ENCODE assay signal across 23 cellular contexts in the genomic region with DNA sequence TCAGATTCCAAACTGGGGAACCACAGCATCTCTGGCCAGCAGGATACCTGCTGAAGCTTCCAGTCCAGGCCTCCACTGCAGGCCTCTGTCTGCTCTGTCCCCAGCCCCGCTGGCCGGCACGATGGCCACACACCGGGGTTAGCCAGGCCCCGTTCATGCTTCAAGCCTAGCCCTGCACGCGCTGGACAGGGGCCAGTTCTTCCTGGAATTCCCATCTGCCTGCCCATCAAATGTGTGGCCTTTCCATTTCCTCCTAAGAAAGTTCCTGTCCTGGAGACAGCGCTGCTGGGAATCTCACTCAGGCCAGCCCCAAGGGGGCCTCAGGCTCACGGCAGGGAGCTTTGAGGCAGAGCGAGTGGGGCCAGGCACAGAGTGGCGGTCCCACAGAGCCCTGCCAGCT. TPM values are rescaled to one million over a fixed set of nuclear protein-coding genes. Genes with fewer than 3 reads are reported as not detected.
DNase-seq lines count a peak whose midpoint lies in the region; ATAC-seq, FAIRE-seq and TF ChIP-seq lines count a peak whose summit lies in the region.
"Had no signal": no experiment of that assay in that cellular context is flagged by ENCODE, and none has a peak within 500 bp of the region (broad histone marks: within the 10 kb centered on the region; RNA-seq: fewer than 3 reads in every experiment).

No MANE protein-coding gene starts in this region.

- intact Hi-C loops in Right ventricle myocardium inferior (cut with DNase I) (no loop called here), HepG2 (cut with micrococcal nuclease; ENCODE audit: unreplicated experiment) (no loop called here)

- H3K36me3 ChIP-seq in right atrium auricular region (no peaks in the 10 kb centered on the region), HepG2 (replicated peaks in 1 of 2; ENCODE audit: control insufficient read depth in 1 of 2, insufficient read depth in 2 of 2, low read length in 2 of 2) (no peaks in the 10 kb centered on the region), HAP-1 (replicated peaks) (no peaks in the 10 kb centered on the region)

- H3K4me3 ChIP-seq in right atrium auricular region: no peak overlapping the region
- H3K4me3 ChIP-seq in HepG2 (replicated peaks in 1 of 3; ENCODE audit: insufficient read depth in 1 of 3, low read depth in 2 of 3, low read length in 3 of 3): no peak overlapping the region
- H3K4me3 ChIP-seq in HAP-1: no peak overlapping the region
- H3K4me3 ChIP-seq: left lung, PC-9 had no signal

- H3K27ac ChIP-seq in right atrium auricular region (no peak overlapping the region), HepG2 (ENCODE audit: extremely low read length, insufficient read depth, low read length) (no peak overlapping the region)
- H3K27ac ChIP-seq: left lung, PC-9 had no signal

- H3K9me3 ChIP-seq in right atrium auricular region: no peaks in the 10 kb centered on the region
- H3K9me3 ChIP-seq in HepG2 (ENCODE audit: low read length): no peaks in the 10 kb centered on the region
- H3K9me3 ChIP-seq in HAP-1: no peaks in the 10 kb centered on the region
- H3K9me3 ChIP-seq: left lung had no signal

- H3K4me2 ChIP-seq in HepG2 (ENCODE audit: low read depth, low read length): no peak overlapping the region; the same call in 1 of the 2 replicates
- H3K4me2 ChIP-seq: PC-9 had no signal

- BruUV-seq in HepG2 (replicated peaks; lab: Mats Ljungman, UMichigan): no TSS peak

- CTCF ChIA-PET in HepG2 (lab: Yijun Ruan, JAX; ENCODE audit: low intra/inter-chr PET ratio, low total read pairs): no interaction called here

- H2AFZ ChIP-seq in HepG2 (ENCODE audit: low read length): no peak overlapping the region
- H2AFZ ChIP-seq: PC-9 had no signal

- H3K4me1 ChIP-seq in right atrium auricular region (peaks cover 0 to 17% of the 10 kb centered on the region in 2 donors), HepG2 (ENCODE audit: insufficient read depth, low read length) (peaks cover 28% of the 10 kb centered on the region), HAP-1 (no peaks in the 10 kb centered on the region)

- ATAC-seq in Right ventricle myocardium inferior (no peak), HepG2 (peak; percentile 37), GM18907 (IDR thresholded peaks at IDR 0.05; ENCODE audit: unreplicated experiment) (no peak)
- ATAC-seq: left lung had no signal

- TF ChIP-seq RAD21 in HepG2 (CRISPR knock-in tag; IDR thresholded peaks at IDR 0.05): no peak

- WGBS in HepG2 (ENCODE audit: low lambda C conversion rate): no CpG with 5 or more reads among the region's 11 CpGs

- DNase-seq in Right ventricle myocardium inferior (ENCODE audit: missing footprints) (peak; percentile 60), right atrium auricular region (ENCODE audit: low spot score) (no peak), astrocyte of the hippocampus (ENCODE audit: low read depth, low spot score) (peak; percentile 29), HepG2 (ENCODE audit: low spot score) (no peak), HAP-1 (ENCODE audit: low spot score in 2 of 2) (no peak)
- no peak for DNase-seq in central memory CD4-positive, alpha-beta T cell
- DNase-seq in stimulated activated naive CD4-positive, alpha-beta T cell (lab: John Stamatoyannopoulos, UW): no peak
- DNase-seq: 8988T; activated CD4-positive, alpha-beta T cell treated with anti-CD3 and anti-CD28 coated beads, Interleukin-2, amount 10 ng/mL, durations not matched to agents 7 days and 5 days; activated naive CD4-positive, alpha-beta T cell; erythroblast; GF-D8; Kasumi-1; NCI-H1105 treated with DMSO at 0.1 percent for 48 hours; NCI-H526 treated with DMSO at 0.1 percent for 48 hours; PC-9; stimulated activated CD4-positive, alpha-beta T cell treated with anti-CD3 and anti-CD28 coated beads, Interleukin-4, amount 100 ng/mL, for 1 hour; SW 1271 had no signal

- TF ChIP-seq EP300 in HepG2 (IDR thresholded peaks at IDR 0.05; ENCODE audit: low read depth in 2 of 2, low read length in 2 of 2): no peak
- TF ChIP-seq EP300 in HepG2 (CRISPR knock-in tag; IDR thresholded peaks at IDR 0.05; ENCODE audit: borderline replicate concordance): no peak

- in situ Hi-C loops in HepG2 (cut with HindIII; ENCODE audit: extremely low pct_ligation_motif_present, low pct_unique_long_range_greater_than_20kb): no loop called here
- in situ Hi-C loops in HAP-1 (cut with MboI; ENCODE audit: low sequenced_read_pairs): no loop called here

- H3K27me3 ChIP-seq in right atrium auricular region (peaks cover 0 to 3% of the 10 kb centered on the region in 2 donors), HepG2 (ENCODE audit: control insufficient read depth in 1 of 2, insufficient read depth in 2 of 2, low read length in 2 of 2) (peaks cover 0 to 5% of the 10 kb centered on the region in 2 experiments; a peak in 1 of 5 replicates), HAP-1 (ENCODE audit: low read depth) (no peaks in the 10 kb centered on the region)

- TF ChIP-seq CTCF in right atrium auricular region (IDR thresholded peaks at IDR 0.05) (no peak), HepG2 (CRISPR knock-in tag; IDR thresholded peaks at IDR 0.05) (peak; percentile 19; the same call in 1 of the 2 replicates)

- POLR2A ChIA-PET in HepG2 (lab: Yijun Ruan, JAX): no interaction called here

- FAIRE-seq in HepG2 (lab: Jason Lieb, UNC): no peak
- FAIRE-seq: astrocyte had no signal

- H3K79me2 ChIP-seq in HepG2 (ENCODE audit: insufficient read depth, low read length): no peaks in the 10 kb centered on the region

- no peaks in the 10 kb centered on the region for H4K20me1 ChIP-seq in HepG2 (ENCODE audit: insufficient read depth, low read length)

- no peak for TF ChIP-seq POLR2A in HepG2 (IDR thresholded peaks at IDR 0.05; ENCODE audit: insufficient read depth in 1 of 2, low read depth in 2 of 2, low read length in 2 of 2)

- H3K9ac ChIP-seq in HepG2 (ENCODE audit: insufficient read depth, low read depth, low read length): no peak overlapping the region

RNA-seq across cellular contexts. Expression of a gene that starts 18.0 kb away (rescaled TPM):
- total RNA-seq in Right ventricle myocardium inferior: 1.2 TPM
- 1 to 10 TPM; 1.3 to 2.6 TPM for total RNA-seq in right atrium auricular region
- total RNA-seq in HepG2 (2016; rRNA removed; fragmentation: Illumina TruSeq; extraction: Trizol): 0.14 and 0.46 TPM in 2 replicates
- total RNA-seq in HepG2 (2016; cell fraction: cytosol; rRNA removed; fragmentation: Illumina TruSeq; extraction: Trizol; ENCODE audit: low read depth): 0.26 and 0.51 TPM in 2 replicates
- total RNA-seq in HepG2 (2016; cell fraction: insoluble cytoplasmic fraction; rRNA removed; fragmentation: Illumina TruSeq; extraction: Trizol): 0.45 and 0.63 TPM in 2 replicates
- total RNA-seq in HepG2 (2016; cell fraction: membrane; rRNA removed; fragmentation: Illumina TruSeq; extraction: Trizol): 0.46 and 0.55 TPM in 2 replicates
- total RNA-seq in HepG2 (2016; cell fraction: nucleus; rRNA removed; fragmentation: Illumina TruSeq; extraction: Trizol): not detected in 2 replicates
- polyA plus RNA-seq in HepG2 (2011; rRNA removed): 1.3 and 1.7 TPM in 2 replicates
- polyA plus RNA-seq in HepG2 (2011; cell fraction: cytosol; rRNA removed): 1.7 and 2.3 TPM in 2 replicates
- polyA plus RNA-seq in HepG2 (2011; cell fraction: nucleus; rRNA removed): 4.6 and 5.0 TPM in 2 replicates
- 1.0 and 1.2 TPM in 2 replicates for polyA plus RNA-seq in HepG2 (2012)
- 0.41 and 0.54 TPM in 2 replicates for polyA plus RNA-seq in HepG2 (2016; cell fraction: cytosol; fragmentation: Illumina TruSeq; extraction: Trizol; ENCODE audit: low read depth)
- polyA plus RNA-seq in HepG2 (2016; cell fraction: insoluble cytoplasmic fraction; fragmentation: Illumina TruSeq; extraction: Trizol; ENCODE audit: low read depth): 0.63 and 0.64 TPM in 2 replicates
- polyA plus RNA-seq in HepG2 (2016; cell fraction: membrane; fragmentation: Illumina TruSeq; extraction: Trizol; ENCODE audit: low read depth): 0.58 and 0.90 TPM in 2 replicates
- polyA plus RNA-seq in HepG2 (2016; cell fraction: nucleus; fragmentation: Illumina TruSeq; extraction: Trizol; ENCODE audit: insufficient read depth, low read depth): 0.46 and 1.1 TPM in 2 replicates
- polyA minus RNA-seq in HepG2 (2011; rRNA and poly(A)+ RNA removed; ENCODE audit: low replicate concordance): 1.5 and 3.3 TPM in 2 replicates
- 1.3 and 2.5 TPM in 2 replicates for polyA minus RNA-seq in HepG2 (2011; cell fraction: cytosol; rRNA and poly(A)+ RNA removed)
- polyA minus RNA-seq in HepG2 (2011; cell fraction: nucleus; rRNA and poly(A)+ RNA removed): 0.90 and 1.6 TPM in 2 replicates

RNA-seq across cellular contexts. Expression of a gene that starts 51.6 kb away (rescaled TPM):
- total RNA-seq in Right ventricle myocardium inferior (not detected), right atrium auricular region (not detected), HepG2 (2016; rRNA removed; fragmentation: Illumina TruSeq; extraction: Trizol) (0.07 TPM in 1 of 2 replicates, not detected in the other)
- 0.20 TPM in 1 of 2 replicates, not detected in the other for total RNA-seq in HepG2 (2016; cell fraction: cytosol; rRNA removed; fragmentation: Illumina TruSeq; extraction: Trizol; ENCODE audit: low read depth)
- not detected in 2 replicates for total RNA-seq in HepG2 (2016; cell fraction: insoluble cytoplasmic fraction; rRNA removed; fragmentation: Illumina TruSeq; extraction: Trizol)
- total RNA-seq in HepG2 (2016; cell fraction: membrane; rRNA removed; fragmentation: Illumina TruSeq; extraction: Trizol): 0.19 TPM in 1 of 2 replicates, not detected in the other
- total RNA-seq in HepG2 (2016; cell fraction: nucleus; rRNA removed; fragmentation: Illumina TruSeq; extraction: Trizol): not detected in 2 replicates
- not detected in 2 replicates for polyA plus RNA-seq in HepG2 (2011; rRNA removed)
- polyA plus RNA-seq in HepG2 (2011; cell fraction: cytosol; rRNA removed): not detected in 2 replicates
- not detected in 2 replicates for polyA plus RNA-seq in HepG2 (2011; cell fraction: nucleus; rRNA removed)
- 0.48 and 0.79 TPM in 2 replicates for polyA plus RNA-seq in HepG2 (2012)
- not detected in 2 replicates for polyA plus RNA-seq in HepG2 (2016; cell fraction: cytosol; fragmentation: Illumina TruSeq; extraction: Trizol; ENCODE audit: low read depth)
- not detected in 2 replicates for polyA plus RNA-seq in HepG2 (2016; cell fraction: insoluble cytoplasmic fraction; fragmentation: Illumina TruSeq; extraction: Trizol; ENCODE audit: low read depth)
- not detected in 2 replicates for polyA plus RNA-seq in HepG2 (2016; cell fraction: membrane; fragmentation: Illumina TruSeq; extraction: Trizol; ENCODE audit: low read depth)
- polyA plus RNA-seq in HepG2 (2016; cell fraction: nucleus; fragmentation: Illumina TruSeq; extraction: Trizol; ENCODE audit: insufficient read depth, low read depth): not detected in 2 replicates
- polyA minus RNA-seq in HepG2 (2011; rRNA and poly(A)+ RNA removed; ENCODE audit: low replicate concordance): not detected in 2 replicates
- not detected in 2 replicates for polyA minus RNA-seq in HepG2 (2011; cell fraction: cytosol; rRNA and poly(A)+ RNA removed)
- polyA minus RNA-seq in HepG2 (2011; cell fraction: nucleus; rRNA and poly(A)+ RNA removed): not detected in 2 replicates
- total RNA-seq: activated CD4-positive, alpha-beta T cell treated with anti-CD3 and anti-CD28 coated beads, Interleukin-2, amount 10 ng/mL, durations not matched to agents 7 days and 5 days; astrocyte; left lung; omental fat pad; PC-9 had no signal
- polyA plus RNA-seq: BJ had no signal

Comparison
In these comparisons a context has a peak if more than half of its experiments do, and no peak if none do; other contexts are left out.
1. DNase-seq: peak in Right ventricle myocardium inferior (single experiment) and astrocyte of the hippocampus (single experiment); none in right atrium auricular region (single experiment), HepG2 (single experiment), central memory CD4-positive, alpha-beta T cell (single experiment), HAP-1 (0 of 2) and stimulated activated naive CD4-positive, alpha-beta T cell (0 of 6).